In the genomic region with DNA sequence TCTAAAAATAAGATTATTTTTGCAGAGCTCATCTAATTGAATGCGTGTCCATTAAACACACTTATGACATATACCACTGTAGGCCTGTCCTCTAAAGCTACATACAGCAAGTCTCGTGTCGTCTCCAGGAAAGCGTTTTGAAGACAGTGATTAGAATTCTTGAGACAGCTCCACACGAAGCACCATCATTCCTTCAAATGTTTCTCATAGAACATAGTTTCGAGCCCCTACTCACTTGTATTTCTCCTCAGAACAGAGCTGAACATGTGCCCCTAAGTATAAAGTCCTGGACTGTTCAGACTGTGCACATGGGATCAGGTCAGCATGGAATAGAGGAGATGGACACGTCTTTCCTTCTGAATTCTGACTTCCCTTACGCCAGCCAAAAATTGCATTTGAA, we compare ENCODE assay signal across 29 cellular contexts.
"Had no signal": no experiment of that assay in that cellular context is flagged by ENCODE, and none has a peak within 500 bp of the region (broad histone marks: within the 10 kb centered on the region; RNA-seq: fewer than 3 reads in every experiment).

No MANE protein-coding gene starts in this region.

- H3K27ac Mint-ChIP-seq: dendritic cell treated with granulocyte-macrophage colony-stimulating factor and Interleukin-4, amounts not matched to agents 40 ng/mL and 50 ng/mL, for 4 days; effector memory CD8-positive, alpha-beta T cell; endodermal cell had no signal

- H3K27me3 ChIP-seq: colonic mucosa, foreskin keratinocyte, gastrocnemius medialis had no signal

- H3K9me3 Mint-ChIP-seq: dendritic cell treated with granulocyte-macrophage colony-stimulating factor and Interleukin-4, amounts not matched to agents 40 ng/mL and 50 ng/mL, for 4 days; effector memory CD8-positive, alpha-beta T cell had no signal

- H3K9me3 ChIP-seq: colonic mucosa, esophagus muscularis mucosa, esophagus squamous epithelium, gastrocnemius medialis, gastroesophageal sphincter, heart left ventricle, heart right ventricle had no signal

- ATAC-seq: effector memory CD8-positive, alpha-beta T cell; esophagus mucosa; foreskin keratinocyte; gastrocnemius medialis; gastroesophageal sphincter; heart left ventricle; heart right ventricle had no signal

- DNase-seq: colonic mucosa; cortex of kidney; dermis blood vessel endothelial cell; dorsolateral prefrontal cortex; effector CD4-positive, alpha-beta T cell; effector CD8-positive, alpha-beta T cell; effector memory CD4-positive, alpha-beta T cell; effector memory CD8-positive, alpha-beta T cell; endodermal cell; erythroblast; esophagus squamous epithelium; foreskin fibroblast; foreskin keratinocyte; foreskin melanocyte; gastrocnemius medialis; glutamatergic neuron; head of caudate nucleus; heart left ventricle; heart right ventricle had no signal

- H3K4me1 ChIP-seq: colonic mucosa, esophagus muscularis mucosa, gastrocnemius medialis, gastroesophageal sphincter, heart left ventricle, heart right ventricle had no signal

- H3K4me3 Mint-ChIP-seq: dendritic cell treated with granulocyte-macrophage colony-stimulating factor and Interleukin-4, amounts not matched to agents 40 ng/mL and 50 ng/mL, for 4 days; effector memory CD8-positive, alpha-beta T cell; endodermal cell had no signal

- H3K36me3 ChIP-seq: colonic mucosa, esophagus muscularis mucosa, esophagus squamous epithelium, gastrocnemius medialis, gastroesophageal sphincter, heart left ventricle, heart right ventricle had no signal

- H3K4me3 ChIP-seq: colonic mucosa, coronary artery, dorsolateral prefrontal cortex, esophagus muscularis mucosa, esophagus squamous epithelium, gastrocnemius medialis, gastroesophageal sphincter, heart left ventricle, heart right ventricle had no signal

- H3K27ac ChIP-seq: colonic mucosa, coronary artery, dorsolateral prefrontal cortex, epithelial cell of prostate, esophagus muscularis mucosa, esophagus squamous epithelium, foreskin keratinocyte, gastrocnemius medialis, gastroesophageal sphincter, heart left ventricle, heart right ventricle had no signal

- FAIRE-seq: colon, endometrium, endothelial cell of umbilical vein, frontal cortex had no signal
